In the genomic region with DNA sequence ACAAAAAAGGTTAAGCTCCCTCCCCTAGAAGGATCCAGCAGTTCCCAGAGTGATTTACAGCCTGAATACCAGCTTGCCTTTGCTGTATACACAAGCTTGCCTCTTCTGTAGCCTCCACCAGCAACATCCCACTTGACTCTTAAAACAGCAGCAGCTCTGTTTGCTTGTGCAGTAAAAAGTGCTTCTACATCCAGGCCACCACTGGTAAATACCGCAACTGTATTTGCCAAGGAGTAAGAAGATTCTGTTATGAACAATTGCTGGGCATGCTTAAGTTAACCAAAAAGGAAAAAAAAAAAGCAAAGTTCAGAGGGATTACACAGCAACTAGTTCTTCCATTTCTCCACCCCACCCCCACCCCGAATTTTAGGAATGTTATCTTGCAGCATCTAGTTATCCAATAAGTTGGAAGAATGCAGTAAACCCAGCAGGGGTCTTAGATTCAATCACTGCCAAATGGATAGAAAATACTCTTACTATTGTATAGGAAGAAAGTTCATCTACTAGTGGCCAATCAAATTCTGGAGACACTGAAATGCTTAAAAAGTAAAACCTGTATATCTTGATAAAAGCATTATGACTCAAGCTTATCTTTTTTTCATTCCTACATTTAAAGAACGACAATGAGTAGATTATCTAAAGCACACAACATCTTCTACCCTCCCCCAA, we compare ENCODE assay signal across 15 cellular contexts. TPM values are rescaled to one million over a fixed set of nuclear protein-coding genes. Genes with fewer than 3 reads are reported as not detected.
DNase-seq lines count a peak whose midpoint lies in the region; ATAC-seq, FAIRE-seq and TF ChIP-seq lines count a peak whose summit lies in the region.
"Had no signal": no experiment of that assay in that cellular context is flagged by ENCODE, and none has a peak within 500 bp of the region (broad histone marks: within the 10 kb centered on the region; RNA-seq: fewer than 3 reads in every experiment).

No MANE protein-coding gene starts in this region.

- H4K20me1 ChIP-seq in SK-N-SH (ENCODE audit: insufficient read depth) = no peaks in the 10 kb centered on the region
- H4K20me1 ChIP-seq in hepatocyte (ENCODE audit: insufficient read depth, poor library complexity, severe bottlenecking) = peaks cover 14% of the 10 kb centered on the region

- H3K27me3 Mint-ChIP-seq in type B pancreatic cell = peaks cover 3% of the 10 kb centered on the region

- H2AFZ ChIP-seq in SK-N-SH (ENCODE audit: low read depth) = no peak overlapping the region
- no peak overlapping the region for H2AFZ ChIP-seq in hepatocyte
- H2AFZ ChIP-seq: parathyroid adenoma had no signal

- no peaks in the 10 kb centered on the region for H3K79me2 ChIP-seq in SK-N-SH (ENCODE audit: insufficient read depth)
- H3K79me2 ChIP-seq in hepatocyte = peaks cover 80% of the 10 kb centered on the region
- H3K79me2 ChIP-seq: parathyroid adenoma had no signal

- TF ChIP-seq RAD21 in SK-N-SH (IDR thresholded peaks at IDR 0.05; ENCODE audit: low read length) = no peak

- H3K27ac ChIP-seq in SK-N-SH (ENCODE audit: low read depth in 2 of 2, low read length in 1 of 2) (no peak overlapping the region), hepatocyte (peak overlapping the region; percentile 31), transverse colon (no peak overlapping the region), kidney (ENCODE audit: low read depth in 2 of 2, low read length in 2 of 2) (no peak overlapping the region)
- H3K27ac ChIP-seq: parathyroid adenoma had no signal

- TF ChIP-seq CTCF in SK-N-SH (IDR thresholded peaks at IDR 0.05) (no peak), hepatocyte (IDR thresholded peaks at IDR 0.05; ENCODE audit: poor library complexity) (no peak), type B pancreatic cell (conservative IDR thresholded peaks at IDR 0.05) (no peak), transverse colon (IDR thresholded peaks at IDR 0.05) (no peak), kidney (IDR thresholded peaks at IDR 0.05; ENCODE audit: borderline replicate concordance, extremely low read depth, insufficient read depth) (no peak)

- CTCF ChIA-PET in SK-N-SH (lab: Yijun Ruan, JAX) = interaction anchor here (0.6 to 5.8 kb wide), 6 partner anchors 10 to 286 kb away, joined by 3 to 31 read pairs (median 6); no protein-coding TSS in a partner anchor

- H3K4me3 Mint-ChIP-seq in type B pancreatic cell = peak overlapping the region; percentile 84
- H3K4me3 Mint-ChIP-seq: activated naive CD4-positive, alpha-beta T cell treated with anti-CD3 and anti-CD28 coated beads for 36 hours had no signal

- POLR2A ChIA-PET in SK-N-SH (lab: Yijun Ruan, JAX) = no interaction called here

- H3K27me3 ChIP-seq in SK-N-SH (ENCODE audit: insufficient read depth) (no peaks in the 10 kb centered on the region), hepatocyte (no peaks in the 10 kb centered on the region), transverse colon (peaks cover 46% of the 10 kb centered on the region)

- H3K27ac Mint-ChIP-seq in type B pancreatic cell = peak overlapping the region; percentile 79
- H3K27ac Mint-ChIP-seq: activated naive CD4-positive, alpha-beta T cell treated with anti-CD3 and anti-CD28 coated beads for 36 hours had no signal

- H3K9me2 ChIP-seq in SK-N-SH = no peaks in the 10 kb centered on the region
- no peaks in the 10 kb centered on the region for H3K9me2 ChIP-seq in hepatocyte (replicated peaks; ENCODE audit: insufficient read depth)

- H3K4me1 ChIP-seq in SK-N-SH (ENCODE audit: control insufficient read depth in 1 of 2, insufficient read depth in 2 of 2, low read depth in 1 of 2, low read length in 1 of 2) (peaks cover 9 to 14% of the 10 kb centered on the region in 2 experiments; a peak in 2 of 4 replicates), hepatocyte (ENCODE audit: insufficient read depth) (peaks cover 20% of the 10 kb centered on the region), transverse colon (peaks cover 14 to 26% (median 22%) of the 10 kb centered on the region in 4 donors), kidney (ENCODE audit: control insufficient read depth in 1 of 2, insufficient read depth in 1 of 2, low read depth in 1 of 2, low read length in 2 of 2) (peaks cover 3% of the 10 kb centered on the region in 2 donors)
- H3K4me1 ChIP-seq: parathyroid adenoma had no signal

- H3K4me1 Mint-ChIP-seq in type B pancreatic cell (ENCODE audit: unreplicated experiment) = peaks cover 49% of the 10 kb centered on the region

- peaks cover under 1% of the 10 kb centered on the region for H3F3A ChIP-seq in SK-N-SH (replicated peaks; ENCODE audit: insufficient read depth)

- no peaks in the 10 kb centered on the region for H3K36me3 Mint-ChIP-seq in type B pancreatic cell

- no peak for FAIRE-seq in kidney (lab: Jason Lieb, UNC)

- H3K9me3 ChIP-seq in SK-N-SH = no peaks in the 10 kb centered on the region
- H3K9me3 ChIP-seq in hepatocyte (ENCODE audit: low read depth) = no peaks in the 10 kb centered on the region
- no peaks in the 10 kb centered on the region for H3K9me3 ChIP-seq in transverse colon
- no peaks in the 10 kb centered on the region for H3K9me3 ChIP-seq in kidney (ENCODE audit: control insufficient read depth in 1 of 2, low read length in 2 of 2)

- no peaks in the 10 kb centered on the region for H3K36me3 ChIP-seq in SK-N-SH (replicated peaks in 1 of 2; ENCODE audit: control insufficient read depth in 1 of 2, insufficient read depth in 2 of 2, low read length in 1 of 2)
- H3K36me3 ChIP-seq in hepatocyte (replicated peaks; ENCODE audit: insufficient read depth, low read depth) = no peaks in the 10 kb centered on the region
- H3K36me3 ChIP-seq in transverse colon = no peaks in the 10 kb centered on the region
- no peaks in the 10 kb centered on the region for H3K36me3 ChIP-seq in kidney (ENCODE audit: control insufficient read depth in 1 of 2, insufficient read depth in 2 of 2, low read length in 2 of 2)

- 32% methylated on average over 3 of the region's 3 CpGs for WGBS in SK-N-SH (ENCODE audit: low lambda C conversion rate)
- 2% methylated on average over 3 of the region's 3 CpGs for WGBS in hepatocyte (ENCODE audit: low lambda C conversion rate, missing lambda C conversion rate)
- WGBS in transverse colon (ENCODE audit: low coverage in 1 of 2), 2 donors = 10 to 36% methylated on average over 2 to 3 of the region's 3 CpGs

- no peak overlapping the region for H3K9ac ChIP-seq in SK-N-SH
- H3K9ac ChIP-seq in kidney (ENCODE audit: low read length in 2 of 2) = no peak overlapping the region
- H3K9ac ChIP-seq: parathyroid adenoma had no signal

- no peak for DNase-seq in SK-N-SH
- peak; percentile 84 for DNase-seq in SK-MEL-5 (ENCODE audit: low read depth, low spot score)
- peak; percentile 25 for DNase-seq in hepatocyte (ENCODE audit: low spot score)
- no peak for DNase-seq in type B pancreatic cell (ENCODE audit: extremely low spot score, unreplicated experiment)
- DNase-seq in transverse colon = no peak
- DNase-seq in kidney = no peak
- DNase-seq in glomerular visceral epithelial cell (ENCODE audit: extremely low spot score) = no peak
- DNase-seq: activated naive CD4-positive, alpha-beta T cell treated with anti-CD3 and anti-CD28 coated beads for 36 hours; caudate nucleus; DMS53; hypothalamus; NCI-H2227 treated with DMSO at 0.1 percent for 48 hours; stimulated activated CD4-positive, alpha-beta T cell treated with anti-CD3 and anti-CD28 coated beads, Interleukin-15, amount 100 ng/mL, for 24 hours had no signal

- no peak for TF ChIP-seq EP300 in SK-N-SH (IDR thresholded peaks at IDR 0.05; ENCODE audit: borderline replicate concordance in 1 of 2, low read depth in 1 of 2, low read length in 1 of 2)
- no peak for TF ChIP-seq EP300 in transverse colon (IDR thresholded peaks at IDR 0.05; ENCODE audit: low read depth)

- no peak for TF ChIP-seq POLR2A in transverse colon (IDR thresholded peaks at IDR 0.05)

- in situ Hi-C loops in SK-MEL-5 (cut with HindIII; ENCODE audit: low pct_unique_long_range_greater_than_20kb, low sequenced_read_pairs) (no loop called here), transverse colon (cut with MboI; ENCODE audit: low pct_ligation_motif_present in 1 of 4, low pct_unique_long_range_greater_than_20kb in 1 of 4, low sequenced_read_pairs in 3 of 4) (loop anchor here in 1 of 4 donors (25.0 kb wide), 1 partner anchor 160 kb away; no protein-coding TSS in a partner anchor)

- no peaks in the 10 kb centered on the region for H3K9me3 Mint-ChIP-seq in type B pancreatic cell
- H3K9me3 Mint-ChIP-seq: activated naive CD4-positive, alpha-beta T cell treated with anti-CD3 and anti-CD28 coated beads for 36 hours had no signal

- intact Hi-C loops in transverse colon (cut with DNase I; ENCODE audit: low total_unique reads) = no loop called here
- intact Hi-C loops in kidney (cut with DNase I) = no loop called here

- no peak overlapping the region for H3K4me3 ChIP-seq in SK-N-SH (ENCODE audit: low read depth in 2 of 2, low read length in 1 of 2)
- H3K4me3 ChIP-seq in hepatocyte = no peak overlapping the region
- no peak overlapping the region for H3K4me3 ChIP-seq in transverse colon
- no peak overlapping the region for H3K4me3 ChIP-seq in kidney (ENCODE audit: low read length in 2 of 2)

- ATAC-seq in SK-N-SH treated with all-trans-retinoic acid at 6 μM for 48 hours = no peak

- H3K4me2 ChIP-seq in SK-N-SH (peak overlapping the region; percentile 34; the same call in 1 of the 2 replicates), hepatocyte (peak overlapping the region; percentile 94)

RNA-seq across cellular contexts. Expression of a gene that starts 4.8 kb away (rescaled TPM):
- polyA plus RNA-seq in SK-N-SH (2012; rRNA removed) (0.82 and 1.2 TPM in 2 replicates), hepatocyte (6.3 and 8.5 TPM in 2 replicates), kidney (ENCODE audit: insufficient read depth, low read depth, low replicate concordance) (not detected)
- 0.39 and 0.72 TPM in 2 replicates for polyA plus RNA-seq in SK-N-SH (2012; cell fraction: cytosol; rRNA removed)
- polyA plus RNA-seq in SK-N-SH (2012; cell fraction: nucleus; rRNA removed) = 8.7 and 8.9 TPM in 2 replicates
- total RNA-seq in SK-MEL-5 (2014; rRNA removed; shearing (Covaris generic)) = 0.40 and 0.64 TPM in 2 replicates
- 0.08 and 0.28 TPM in 2 replicates for polyA plus RNA-seq in SK-MEL-5 (2015; cell fraction: cytosol; rRNA removed)
- 10.0 and 14.7 TPM in 2 replicates for polyA plus RNA-seq in SK-MEL-5 (2015; cell fraction: nucleus; rRNA removed)
- total RNA-seq in hepatocyte (12.7 and 14.9 TPM in 2 replicates), type B pancreatic cell (ENCODE audit: low replicate concordance) (12.6 and 32.5 TPM in 2 replicates), transverse colon (under 1 TPM in 1 of 4 donors, not detected in 3; 0.14 TPM), kidney (0.09 TPM)
- total RNA-seq: activated naive CD4-positive, alpha-beta T cell treated with anti-CD3 and anti-CD28 coated beads for 36 hours had no signal

RNA-seq across cellular contexts. Expression of a gene that starts 29.3 kb away (rescaled TPM):
- polyA plus RNA-seq in SK-N-SH (2012; rRNA removed) (11.0 and 12.7 TPM in 2 replicates), hepatocyte (9.3 and 12.1 TPM in 2 replicates), kidney (ENCODE audit: insufficient read depth, low read depth, low replicate concordance) (7.1 TPM)
- 8.1 and 11.0 TPM in 2 replicates for polyA plus RNA-seq in SK-N-SH (2012; cell fraction: cytosol; rRNA removed)
- 8.0 and 10.3 TPM in 2 replicates for polyA plus RNA-seq in SK-N-SH (2012; cell fraction: nucleus; rRNA removed)
- total RNA-seq in SK-MEL-5 (2014; rRNA removed; shearing (Covaris generic)) = 17.2 and 20.3 TPM in 2 replicates
- 22.4 and 29.3 TPM in 2 replicates for polyA plus RNA-seq in SK-MEL-5 (2015; cell fraction: cytosol; rRNA removed)
- polyA plus RNA-seq in SK-MEL-5 (2015; cell fraction: nucleus; rRNA removed) = 14.6 and 16.7 TPM in 2 replicates
- total RNA-seq in hepatocyte (26.5 and 28.1 TPM in 2 replicates), type B pancreatic cell (ENCODE audit: low replicate concordance) (43.5 and 55.8 TPM in 2 replicates), transverse colon (10 to 100 TPM; 66.3 to 93.0 (median 78.9) TPM), kidney (40.2 TPM)

Comparison
In these comparisons a context has a peak if more than half of its experiments do, and no peak if none do; other contexts are left out.
1. DNase-seq: peak in SK-MEL-5 (single experiment) and hepatocyte (single experiment); none in SK-N-SH (single experiment), type B pancreatic cell (single experiment), transverse colon (single experiment), kidney (single experiment) and glomerular visceral epithelial cell (single experiment).